ENCODE assay signal across 8 cellular contexts in genomic region chr2:233354500-233354924, GRCh38. TPM values are rescaled to one million over a fixed set of nuclear protein-coding genes. Genes with fewer than 3 reads are reported as not detected.
DNase-seq lines count a peak whose midpoint lies in the region; ATAC-seq, FAIRE-seq and TF ChIP-seq lines count a peak whose summit lies in the region.

No MANE protein-coding gene starts in this region.

- H3K4me3 ChIP-seq in mesendoderm (ENCODE audit: low read length): peak overlapping the region; percentile 76
- no peak overlapping the region for H3K4me3 ChIP-seq in CD8-positive, alpha-beta T cell (ENCODE audit: low read depth, low read length)

- H3K27me3 ChIP-seq in mesendoderm (ENCODE audit: insufficient read depth, low read length, poor library complexity): no peaks in the 10 kb centered on the region
- H3K27me3 ChIP-seq in CD8-positive, alpha-beta T cell (ENCODE audit: insufficient read depth, low read length): no peaks in the 10 kb centered on the region

- POLR2A ChIA-PET in activated B cell treated with CpG ODN at 0.5 μM for 24 hours (lab: Charles Lee): interaction anchor here (0.5 to 6.1 kb wide), 15 partner anchors 8 to 294 kb away, joined by 3 to 93 read pairs (median 4); partner anchors contain the start of genes ATG16L1 and INPP5D
- POLR2A ChIA-PET in CD8-positive, alpha-beta T cell (lab: Charles Lee): interaction anchor here (0.5 to 2.5 kb wide), 9 partner anchors 13 to 104 kb away, joined by 3 to 15 read pairs (median 3); partner anchors contain the start of gene ATG16L1

- peak overlapping the region; percentile 76 for H3K9ac ChIP-seq in mesendoderm (ENCODE audit: low read length)

- no peaks in the 10 kb centered on the region for H3K4me1 ChIP-seq in mesendoderm (ENCODE audit: control insufficient read depth, low read depth, low read length)
- peaks cover 59% of the 10 kb centered on the region for H3K4me1 ChIP-seq in CD8-positive, alpha-beta T cell (ENCODE audit: insufficient read depth, low read length)

- no peak overlapping the region for H4K8ac ChIP-seq in mesendoderm (ENCODE audit: low read depth, low read length)

- no peaks in the 10 kb centered on the region for H3K27me3 Mint-ChIP-seq in activated B cell treated with CpG ODN at 0.5 μM for 24 hours
- no peaks in the 10 kb centered on the region for H3K27me3 Mint-ChIP-seq in CD8-positive, alpha-beta T cell (ENCODE audit: low read depth)

- H3K23ac ChIP-seq in mesendoderm (ENCODE audit: low read length): no peak overlapping the region

- H3K36me3 Mint-ChIP-seq in activated B cell treated with CpG ODN at 0.5 μM for 24 hours (ENCODE audit: low read depth): peaks cover 30% of the 10 kb centered on the region
- peaks cover 28% of the 10 kb centered on the region for H3K36me3 Mint-ChIP-seq in CD8-positive, alpha-beta T cell

- no peak for DNase-seq in activated B cell treated with CpG ODN at 0.5 μM for 24 hours
- no peak for DNase-seq in mesendoderm
- DNase-seq in HTR-8/SVneo (ENCODE audit: insufficient read length, low spot score): no peak
- no peak for DNase-seq in CD8-positive, alpha-beta T cell
- DNase-seq in NCI-H226: no peak
- DNase-seq in NCI-H187 (lab: John Stamatoyannopoulos, UW): no peak

- no peak overlapping the region for H2AK5ac ChIP-seq in mesendoderm (ENCODE audit: low read length)

- no peaks in the 10 kb centered on the region for H3K9me3 Mint-ChIP-seq in activated B cell treated with CpG ODN at 0.5 μM for 24 hours
- no peaks in the 10 kb centered on the region for H3K9me3 Mint-ChIP-seq in CD8-positive, alpha-beta T cell

- no peak for FAIRE-seq in HTR-8/SVneo (lab: Jason Lieb, UNC)

- CTCF ChIA-PET in activated B cell treated with CpG ODN at 0.5 μM for 24 hours (lab: Charles Lee): interaction anchor here (1.1 to 4.9 kb wide), 5 partner anchors 11 to 89 kb away, joined by 3 to 21 read pairs (median 5); no protein-coding TSS in a partner anchor
- CTCF ChIA-PET in CD8-positive, alpha-beta T cell (lab: Charles Lee): interaction anchor here (1.1 to 1.6 kb wide), 9 partner anchors 18 to 502 kb away, joined by 3 to 8 read pairs (median 4); no protein-coding TSS in a partner anchor

- H3K79me2 ChIP-seq in mesendoderm (ENCODE audit: control insufficient read depth, insufficient read depth, low read length): no peaks in the 10 kb centered on the region

- H4K5ac ChIP-seq in mesendoderm (ENCODE audit: low read length): no peak overlapping the region

- H3K79me1 ChIP-seq in mesendoderm (ENCODE audit: low read length): peaks cover 3% of the 10 kb centered on the region

- TF ChIP-seq CTCF in activated B cell treated with CpG ODN at 0.5 μM for 24 hours (IDR thresholded peaks at IDR 0.05): no peak
- no peak for TF ChIP-seq CTCF in CD8-positive, alpha-beta T cell (IDR thresholded peaks at IDR 0.05)

- H2BK120ac ChIP-seq in mesendoderm (ENCODE audit: low read depth, low read length): no peak overlapping the region

- no peaks in the 10 kb centered on the region for H3K9me3 ChIP-seq in CD8-positive, alpha-beta T cell (ENCODE audit: low read length)

- H2BK5ac ChIP-seq in mesendoderm (ENCODE audit: low read length): no peak overlapping the region

- H3K4me1 Mint-ChIP-seq in activated B cell treated with CpG ODN at 0.5 μM for 24 hours: peaks cover 88% of the 10 kb centered on the region
- peaks cover 71% of the 10 kb centered on the region for H3K4me1 Mint-ChIP-seq in CD8-positive, alpha-beta T cell (ENCODE audit: low read depth)

- no peak overlapping the region for H3K4ac ChIP-seq in mesendoderm (ENCODE audit: low read depth, low read length)

- H3K27ac Mint-ChIP-seq in activated B cell treated with CpG ODN at 0.5 μM for 24 hours: no peak overlapping the region
- H3K27ac Mint-ChIP-seq in CD8-positive, alpha-beta T cell: no peak overlapping the region

- H3K27ac ChIP-seq in mesendoderm (ENCODE audit: low read depth, low read length): no peak overlapping the region
- no peak overlapping the region for H3K27ac ChIP-seq in CD8-positive, alpha-beta T cell (ENCODE audit: low read depth, low read length)

- no CpG with 5 or more reads among the region's 77 CpGs for WGBS in mesendoderm (ENCODE audit: extremely low coverage, insufficient coverage, low lambda C conversion rate)

- H3K4me3 Mint-ChIP-seq in activated B cell treated with CpG ODN at 0.5 μM for 24 hours: peak overlapping the region; percentile 70
- H3K4me3 Mint-ChIP-seq in CD8-positive, alpha-beta T cell: no peak overlapping the region

- H2BK15ac ChIP-seq in mesendoderm (replicated peaks; ENCODE audit: low read depth): no peak overlapping the region

- H3K4me2 ChIP-seq in mesendoderm (ENCODE audit: low read length): no peak overlapping the region

- H3K56ac ChIP-seq in mesendoderm (ENCODE audit: low read length): peak overlapping the region; percentile 87

- ATAC-seq in GM18907 (IDR thresholded peaks at IDR 0.05; ENCODE audit: unreplicated experiment): peak; percentile 42
- ATAC-seq in HG02840 (IDR thresholded peaks at IDR 0.05; ENCODE audit: low FRiP score, unreplicated experiment): peak; percentile 33
- peak; percentile 2 for ATAC-seq in activated B cell treated with CpG ODN at 0.5 μM for 24 hours (ENCODE audit: low read depth)
- no peak for ATAC-seq in CD8-positive, alpha-beta T cell

- peak overlapping the region; percentile 88 for H3K18ac ChIP-seq in mesendoderm (ENCODE audit: low read length)

- no peaks in the 10 kb centered on the region for H3K36me3 ChIP-seq in mesendoderm (ENCODE audit: control insufficient read depth, insufficient read depth, low read length)
- H3K36me3 ChIP-seq in CD8-positive, alpha-beta T cell (ENCODE audit: insufficient read depth, low read length): no peaks in the 10 kb centered on the region

- intact Hi-C loops in activated B cell treated with CpG ODN at 0.5 μM for 24 hours (cut with micrococcal nuclease): loop anchor here (1.0 to 5.0 kb wide), 3 partner anchors 23 to 64 kb away; no protein-coding TSS in a partner anchor
- intact Hi-C loops in CD8-positive, alpha-beta T cell (cut with DNase I, micrococcal nuclease): loop anchor here (1.0 to 10.0 kb wide), 8 partner anchors 23 to 657 kb away; partner anchors contain the start of genes ATG16L1 (in 1 of the 2), GIGYF2 (in 1 of the 2) and INPP5D (in 1 of the 2)

RNA-seq across cellular contexts. Expression of gene DGKD, which starts 0.2 kb away (rescaled TPM):
- 140 and 188 TPM in 2 replicates for total RNA-seq in activated B cell treated with CpG ODN at 0.5 μM for 24 hours
- polyA plus RNA-seq in mesendoderm (2013, experiment 1 of 2): 8.0 TPM
- 7.0 TPM for polyA plus RNA-seq in mesendoderm (2013, experiment 2 of 2)
- 100 to 1,000 TPM; 209 to 244 TPM for total RNA-seq in CD8-positive, alpha-beta T cell

RNA-seq across cellular contexts. Expression of gene SAG, which starts 46.9 kb away (rescaled TPM):
- total RNA-seq in activated B cell treated with CpG ODN at 0.5 μM for 24 hours: 0.04 TPM in 1 of 2 replicates, not detected in the other
- not detected for polyA plus RNA-seq in mesendoderm (2013, experiment 1 of 2)
- polyA plus RNA-seq in mesendoderm (2013, experiment 2 of 2): 0.18 TPM
- under 1 TPM; 0.05 to 0.19 TPM for total RNA-seq in CD8-positive, alpha-beta T cell
